Comparison of ENCODE assay signal across 8 cellular contexts in genomic region chr6:118893095-118893881, GRCh38. TPM values are rescaled to one million over a fixed set of nuclear protein-coding genes. Genes with fewer than 3 reads are reported as not detected.
DNase-seq lines count a peak whose midpoint lies in the region; ATAC-seq, FAIRE-seq and TF ChIP-seq lines count a peak whose summit lies in the region.

No MANE protein-coding gene starts in this region.

- POLR2A ChIA-PET in RWPE1 (lab: Yijun Ruan, JAX; ENCODE audit: low non-redundant PET) (no interaction called here), K562 (lab: Yijun Ruan, JAX) (interaction anchor here (0.5 to 4.0 kb wide), 12 partner anchors 9 to 631 kb away, joined by 3 to 24 read pairs (median 3); partner anchors contain the start of gene MCM9)

- intact Hi-C loops in K562 (cut with micrococcal nuclease), result loop anchor here (2.0 to 10.0 kb wide), 5 partner anchors 91 to 454 kb away; partner anchors contain the start of genes CEP85L, FAM184A and MAN1A1

- peak overlapping the region; percentile 72 for H3K4me2 ChIP-seq in DND-41 (ENCODE audit: insufficient read depth, low read length)
- H3K4me2 ChIP-seq in KMS-11, result peak overlapping the region; percentile 61
- H3K4me2 ChIP-seq in K562 (ENCODE audit: insufficient read depth, low read length), result peak overlapping the region; percentile 91

- peaks cover 11% of the 10 kb centered on the region for H3K36me3 ChIP-seq in DND-41 (ENCODE audit: insufficient read depth, low read length)
- H3K36me3 ChIP-seq in KMS-11 (ENCODE audit: insufficient read depth), result no peaks in the 10 kb centered on the region
- H3K36me3 ChIP-seq in K562 (ENCODE audit: control insufficient read depth, insufficient read depth, low read length), result peaks cover 12% of the 10 kb centered on the region; the same call in 2 of the 3 replicates

- H4K20me1 ChIP-seq in DND-41 (ENCODE audit: insufficient read depth, low read length), result peaks cover 7% of the 10 kb centered on the region; the same call in 1 of the 2 replicates
- no peaks in the 10 kb centered on the region for H4K20me1 ChIP-seq in KMS-11 (ENCODE audit: insufficient read depth)
- no peaks in the 10 kb centered on the region for H4K20me1 ChIP-seq in K562 (replicated peaks; ENCODE audit: control insufficient read depth, insufficient read depth, low read length)

- ATAC-seq in DND-41 (ENCODE audit: insufficient read depth, low read depth) (peak; percentile 15), GM21723 (IDR thresholded peaks at IDR 0.05; ENCODE audit: unreplicated experiment) (peak; percentile 17), K562 (peak; percentile 12), HG02588 (IDR thresholded peaks at IDR 0.05; ENCODE audit: unreplicated experiment) (no peak)

- DNase-seq in DND-41 (peak; percentile 66), RWPE1 (ENCODE audit: low spot score) (peak; percentile 8), K562 (ENCODE audit: extremely low read depth in 1 of 4, low spot score in 3 of 4) (peak; percentile 16 to 70 (median 25))
- DNase-seq in stimulated activated CD4-positive, alpha-beta T cell treated with anti-CD3 and anti-CD28 coated beads, Interleukin-15, amount 100 ng/mL, for 48 hours (ENCODE audit: low read depth in 2 of 2), result peak; percentile 10 to 12

- H3K79me2 ChIP-seq in DND-41 (ENCODE audit: insufficient read depth, low read length) (peaks cover 71% of the 10 kb centered on the region), KMS-11 (ENCODE audit: insufficient read depth, low read depth) (peaks cover 41% of the 10 kb centered on the region), K562 (ENCODE audit: control insufficient read depth, insufficient read depth, low read length) (peaks cover 77% of the 10 kb centered on the region)

- under 1% methylated on average over 20 of the region's 20 CpGs for WGBS in K562 (ENCODE audit: insufficient coverage, low coverage, missing lambda C conversion rate)

- peak overlapping the region; percentile 98 for H3K27ac ChIP-seq in DND-41 (ENCODE audit: low read length)
- H3K27ac ChIP-seq in KMS-11, result peak overlapping the region; percentile 91
- peak overlapping the region; percentile 97 for H3K27ac ChIP-seq in RWPE1
- peak overlapping the region; percentile 92 for H3K27ac ChIP-seq in K562 (ENCODE audit: extremely low read depth, low read depth, low read length)

- peak overlapping the region; percentile 77 for H2AFZ ChIP-seq in DND-41 (ENCODE audit: low read depth, low read length)
- H2AFZ ChIP-seq in KMS-11 (ENCODE audit: low read depth), result peak overlapping the region; percentile 50; the same call in 1 of the 2 replicates
- peak overlapping the region; percentile 97 for H2AFZ ChIP-seq in K562 (ENCODE audit: low read depth, low read length)

- TF ChIP-seq POLR2A in K562 (conservative IDR thresholded peaks at IDR 0.05), result no peak

- BruUV-seq in K562 (replicated peaks; lab: Mats Ljungman, UMichigan), result TSS peak; percentile 53

- H3K9me3 ChIP-seq in DND-41 (ENCODE audit: insufficient read depth, low read length, severe bottlenecking) (no peaks in the 10 kb centered on the region), K562 (replicated peaks; ENCODE audit: control insufficient read depth, insufficient read depth, low read depth, low read length) (no peaks in the 10 kb centered on the region)

- H3K9me1 ChIP-seq in K562 (ENCODE audit: control insufficient read depth, insufficient read depth, low read length), result no peaks in the 10 kb centered on the region

- FAIRE-seq in K562 (lab: Jason Lieb, UNC) (peak; percentile 49), islet of Langerhans (lab: Jason Lieb, UNC) (peak; percentile 5)

- peak overlapping the region; percentile 59 to 98 for H3K4me3 ChIP-seq in DND-41 (ENCODE audit: low read depth in 1 of 2, low read length in 2 of 2)
- no peak overlapping the region for H3K4me3 ChIP-seq in KMS-11 (IDR thresholded peaks at IDR 0.05; ENCODE audit: insufficient read depth, low read depth, low read length)
- peak overlapping the region; percentile 72 for H3K4me3 ChIP-seq in K562

- H3K4me1 ChIP-seq in DND-41 (ENCODE audit: insufficient read depth, low read length), result peaks cover 48% of the 10 kb centered on the region
- H3K4me1 ChIP-seq in KMS-11 (ENCODE audit: low read depth, poor library complexity, severe bottlenecking), result peaks cover 38% of the 10 kb centered on the region
- H3K4me1 ChIP-seq in K562 (replicated peaks in 1 of 2; ENCODE audit: control insufficient read depth in 2 of 2, insufficient read depth in 2 of 2, low read length in 2 of 2), result peaks cover 16 to 35% of the 10 kb centered on the region in 2 experiments

- CTCF ChIA-PET in RWPE1 (lab: Yijun Ruan, JAX), result interaction anchor here (0.6 to 0.7 kb wide), 2 partner anchors 18 to 941 kb away, joined by 3 read pairs; no protein-coding TSS in a partner anchor
- CTCF ChIA-PET in K562 (lab: Yijun Ruan, JAX; ENCODE audit: low intra/inter-chr PET ratio), result interaction anchor here (0.7 kb wide), 1 partner anchor 297 kb away, joined by 3 read pairs; no protein-coding TSS in a partner anchor

- in situ Hi-C loops in K562 (cut with MboI), result no loop called here

- H3K9ac ChIP-seq in DND-41 (ENCODE audit: low read depth, low read length) (peak overlapping the region; percentile 98), KMS-11 (peak overlapping the region; percentile 75), K562 (ENCODE audit: insufficient read depth in 1 of 2, low read depth in 2 of 2, low read length in 2 of 2) (peak overlapping the region; percentile 61 to 91; a peak in 3 of 4 replicates)

- no peak for TF ChIP-seq EP300 in K562 (IDR thresholded peaks at IDR 0.05; ENCODE audit: low read length)

- no peak for TF ChIP-seq RAD21 in K562 (CRISPR knock-in tag; conservative IDR thresholded peaks at IDR 0.05 in 1 of 2, IDR thresholded peaks at IDR 0.05 in 1 of 2)

- TF ChIP-seq CTCF in DND-41 (IDR thresholded peaks at IDR 0.05; ENCODE audit: borderline replicate concordance, extremely low read depth, low read length, poor library complexity, severe bottlenecking) (no peak), KMS-11 (conservative IDR thresholded peaks at IDR 0.05; ENCODE audit: low read depth, low read length) (no peak), RWPE1 (conservative IDR thresholded peaks at IDR 0.05; ENCODE audit: low read depth) (no peak), K562 (IDR thresholded peaks at IDR 0.05 in 2 of 3, conservative IDR thresholded peaks at IDR 0.05 in 1 of 3; ENCODE audit: insufficient read depth in 2 of 3, low read depth in 1 of 3, low read length in 3 of 3) (no peak)

- H3K27me3 ChIP-seq in DND-41 (ENCODE audit: insufficient read depth, low read length, poor library complexity) (no peaks in the 10 kb centered on the region), KMS-11 (ENCODE audit: insufficient read depth, low read depth) (no peaks in the 10 kb centered on the region), K562 (ENCODE audit: control insufficient read depth in 2 of 2, insufficient read depth in 2 of 2, low read length in 2 of 2) (no peaks in the 10 kb centered on the region)

TF ChIP-seq in K562, 482 proteins besides CTCF, POLR2A, EP300 and RAD21 (continues in another document):
- TF ChIP-seq HIVEP1 (CRISPR knock-in tag; IDR thresholded peaks at IDR 0.05) (no peak), SMAD1 (IDR thresholded peaks at IDR 0.05; ENCODE audit: low read depth, low read length, partially characterized antibody) (no peak), ETS2 (tag; IDR thresholded peaks at IDR 0.05; ENCODE audit: borderline replicate concordance, poor library complexity, severe bottlenecking) (no peak), CHD1 (IDR thresholded peaks at IDR 0.05; ENCODE audit: low read length) (peak; percentile 43), MEIS2 (IDR thresholded peaks at IDR 0.05; ENCODE audit: partially characterized antibody) (peak; percentile 1), TCF7 (IDR thresholded peaks at IDR 0.05; ENCODE audit: borderline replicate concordance) (no peak), SETDB1 (IDR thresholded peaks at IDR 0.05; ENCODE audit: low read length) (no peak), MTA3 (IDR thresholded peaks at IDR 0.05; ENCODE audit: borderline replicate concordance) (no peak)

RNA-seq across cellular contexts. Expression of gene ASF1A, which starts 0.7 kb away (rescaled TPM):
- total RNA-seq in K562 (2011; cell fraction: chromatin; rRNA removed; ENCODE audit: low replicate concordance), result 12.1 and 19.2 TPM in 2 replicates
- 6.8 and 7.5 TPM in 2 replicates for total RNA-seq in K562 (2011; cell fraction: nucleolus; rRNA removed)
- total RNA-seq in K562 (2011; cell fraction: nucleoplasm; rRNA removed), result 8.8 and 12.4 TPM in 2 replicates
- 31.8 and 34.6 TPM in 2 replicates for total RNA-seq in K562 (2014; rRNA removed)
- 45.3 and 49.5 TPM in 2 replicates for total RNA-seq in K562 (2014; rRNA removed; fragmentation: Illumina TruSeq; extraction: Trizol)
- total RNA-seq in K562 (2015; rRNA removed; fragmentation: Illumina TruSeq; extraction: Trizol), result 28.8 and 31.5 TPM in 2 replicates
- total RNA-seq in K562 (2021), result 42.4 and 49.4 TPM in 2 replicates
- polyA plus RNA-seq in K562 (2011; rRNA removed), result 26.8 and 37.0 TPM in 2 replicates
- 9.0 and 9.9 TPM in 2 replicates for polyA plus RNA-seq in K562 (2011; cell fraction: cytosol; rRNA removed)
- 7.4 and 10.5 TPM in 2 replicates for polyA plus RNA-seq in K562 (2011; cell fraction: nucleus; rRNA removed)
- 24.5 and 25.5 TPM in 2 replicates for polyA plus RNA-seq in K562 (2012)
- polyA plus RNA-seq in K562 (2014; fragmentation: Illumina TruSeq; extraction: Trizol), result 35.0 and 36.2 TPM in 2 replicates
- 10 to 100 TPM; 32.1 to 34.8 TPM for polyA plus RNA-seq in K562 (2014; fragmentation: Nextera tagmentation; extraction: Ambion mirVana)
- polyA plus RNA-seq in K562 (2014; rRNA removed), result 33.2 and 34.5 TPM in 2 replicates
- polyA minus RNA-seq in K562 (2011; rRNA and poly(A)+ RNA removed), result 23.1 and 25.9 TPM in 2 replicates
- polyA minus RNA-seq in K562 (2011; cell fraction: cytosol; rRNA and poly(A)+ RNA removed), result 7.7 and 13.6 TPM in 2 replicates
- 13.7 and 21.2 TPM in 2 replicates for polyA minus RNA-seq in K562 (2011; cell fraction: nucleus; rRNA and poly(A)+ RNA removed)

RNA-seq across cellular contexts. Expression of gene MCM9, which starts 41.7 kb away (rescaled TPM):
- 53.3 and 93.6 TPM in 2 replicates for total RNA-seq in K562 (2011; cell fraction: chromatin; rRNA removed; ENCODE audit: low replicate concordance)
- total RNA-seq in K562 (2011; cell fraction: nucleolus; rRNA removed), result 21.1 and 21.2 TPM in 2 replicates
- total RNA-seq in K562 (2011; cell fraction: nucleoplasm; rRNA removed), result 36.7 and 42.6 TPM in 2 replicates
- total RNA-seq in K562 (2014; rRNA removed) (8.2 and 8.6 TPM in 2 replicates), K562 (2014; rRNA removed; fragmentation: Illumina TruSeq; extraction: Trizol) (16.7 and 18.2 TPM in 2 replicates), K562 (2015; rRNA removed; fragmentation: Illumina TruSeq; extraction: Trizol) (13.7 and 16.3 TPM in 2 replicates), K562 (2021) (13.1 and 16.7 TPM in 2 replicates)
- polyA plus RNA-seq in K562 (2011; rRNA removed) (9.9 and 13.1 TPM in 2 replicates), K562 (2014; fragmentation: Illumina TruSeq; extraction: Trizol) (10.3 and 11.6 TPM in 2 replicates), K562 (2014; fragmentation: Nextera tagmentation; extraction: Ambion mirVana) (1 to 10 TPM; 4.8 to 5.8 TPM), K562 (2014; rRNA removed) (9.1 and 10.7 TPM in 2 replicates)
- polyA plus RNA-seq in K562 (2011; cell fraction: cytosol; rRNA removed), result 2.1 and 4.2 TPM in 2 replicates
- 20.1 and 22.3 TPM in 2 replicates for polyA plus RNA-seq in K562 (2011; cell fraction: nucleus; rRNA removed)
- polyA plus RNA-seq in K562 (2012), result 8.9 and 10.5 TPM in 2 replicates
- polyA minus RNA-seq in K562 (2011; rRNA and poly(A)+ RNA removed), result 29.3 and 32.8 TPM in 2 replicates
- polyA minus RNA-seq in K562 (2011; cell fraction: cytosol; rRNA and poly(A)+ RNA removed), result 8.1 and 10.8 TPM in 2 replicates
- polyA minus RNA-seq in K562 (2011; cell fraction: nucleus; rRNA and poly(A)+ RNA removed), result 27.1 and 35.7 TPM in 2 replicates

Comparison
In these comparisons a context has a peak if more than half of its experiments do, and no peak if none do; other contexts are left out.
1. DNase-seq: peak in every context shown above with its lines; median percentile 66 in DND-41; 25 in K562; 11 in stimulated activated CD4-positive, alpha-beta T cell treated with anti-CD3 and anti-CD28 coated beads, Interleukin-15, amount 100 ng/mL, for 48 hours; 8 in RWPE1.